ENCODE assay signal across 12 cellular contexts in the genomic region with DNA sequence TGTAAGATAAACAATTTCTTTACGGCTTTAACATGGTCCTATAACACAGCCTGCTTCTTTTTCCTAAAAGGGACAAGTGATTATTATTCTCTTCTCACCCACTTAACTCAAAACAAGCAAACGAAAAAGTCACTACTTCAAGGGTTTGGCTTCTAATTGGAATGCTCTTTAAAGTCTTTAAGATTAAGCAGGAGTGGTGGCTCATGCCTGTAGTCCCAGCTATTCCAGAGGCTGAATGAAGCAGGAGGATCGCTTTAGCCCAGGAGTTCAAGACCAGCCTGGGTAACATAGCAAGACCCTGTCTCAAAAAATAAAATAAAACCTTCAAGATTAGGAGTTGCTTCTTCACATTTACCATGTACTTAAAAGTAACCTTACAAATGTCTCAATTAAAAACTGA.
"Had no signal": no experiment of that assay in that cellular context is flagged by ENCODE, and none has a peak within 500 bp of the region (broad histone marks: within the 10 kb centered on the region; RNA-seq: fewer than 3 reads in every experiment).

No MANE protein-coding gene starts in this region.

- H3K9me3 ChIP-seq: ovary, stomach had no signal

- DNase-seq: central memory CD4-positive, alpha-beta T cell; effector CD8-positive, alpha-beta T cell; stimulated activated CD4-positive, alpha-beta T cell treated with anti-CD3 and anti-CD28 coated beads, Interleukin-12 subunit alpha, Interleukin-12 subunit beta, amount 100 ng/mL, for 4 hours; stimulated activated naive CD4-positive, alpha-beta T cell had no signal

- H3K27me3 ChIP-seq: ovary, stomach had no signal

- H3K27ac ChIP-seq: coronary artery, dorsolateral prefrontal cortex, stomach had no signal

- H3K36me3 ChIP-seq: ovary, stomach had no signal

- FAIRE-seq: islet of Langerhans, small intestine had no signal

- H3K4me3 ChIP-seq: coronary artery, dorsolateral prefrontal cortex, lung, ovary, stomach had no signal

- ATAC-seq: naive thymus-derived CD8-positive, alpha-beta T cell had no signal
